In genomic region chr16:23597003-23597756, GRCh38 we compare ENCODE assay signal across 8 cellular contexts. TPM values are rescaled to one million over a fixed set of nuclear protein-coding genes. Genes with fewer than 3 reads are reported as not detected.
DNase-seq lines count a peak whose midpoint lies in the region; ATAC-seq, FAIRE-seq and TF ChIP-seq lines count a peak whose summit lies in the region.

No MANE protein-coding gene starts in this region.

- H3K18ac ChIP-seq in trophoblast cell (ENCODE audit: low read length) = no peak overlapping the region

- peak overlapping the region; percentile 75 for H4K91ac ChIP-seq in trophoblast cell (ENCODE audit: low read depth, low read length)

- 89% methylated on average over 11 of the region's 11 CpGs for WGBS in HUES64
- WGBS in trophoblast cell (ENCODE audit: extremely low coverage, insufficient coverage, insufficient read length) = no CpG with 5 or more reads among the region's 11 CpGs

- H3K9ac ChIP-seq in HUES64 (ENCODE audit: low read depth, low read length) (no peak overlapping the region), endothelial cell of umbilical vein (replicated peaks; ENCODE audit: extremely low read depth, insufficient read depth, low read length) (no peak overlapping the region), trophoblast cell (ENCODE audit: low read length) (no peak overlapping the region)

- no peaks in the 10 kb centered on the region for H3K9me3 ChIP-seq in HUES64 (ENCODE audit: insufficient read depth, low read depth, low read length)
- H3K9me3 ChIP-seq in SJSA1 (replicated peaks) = no peaks in the 10 kb centered on the region
- no peaks in the 10 kb centered on the region for H3K9me3 ChIP-seq in endothelial cell of umbilical vein (replicated peaks; ENCODE audit: control insufficient read depth, insufficient read depth, low read length)
- H3K9me3 ChIP-seq in trophoblast cell (ENCODE audit: insufficient read depth, low read depth, low read length) = no peaks in the 10 kb centered on the region

- peak in 1 of 2 donors; percentile 9 for TF ChIP-seq CTCF in endothelial cell of umbilical vein (IDR thresholded peaks at IDR 0.05; ENCODE audit: extremely low read depth in 1 of 2, insufficient read depth in 1 of 2, low read depth in 1 of 2, low read length in 2 of 2)

- H3K4me3 ChIP-seq in HUES64 (ENCODE audit: low read length) (no peak overlapping the region), SJSA1 (no peak overlapping the region), endothelial cell of umbilical vein (replicated peaks in 1 of 3; ENCODE audit: insufficient read depth in 1 of 3, low read depth in 1 of 3, low read length in 3 of 3) (no peak overlapping the region), trophoblast cell (ENCODE audit: low read depth, low read length) (no peak overlapping the region)

- H3K27me3 ChIP-seq in HUES64 (ENCODE audit: insufficient read depth, low read length) (no peaks in the 10 kb centered on the region), SJSA1 (replicated peaks) (no peaks in the 10 kb centered on the region), endothelial cell of umbilical vein (ENCODE audit: control insufficient read depth in 2 of 2, insufficient read depth in 2 of 2, low read length in 2 of 2) (no peaks in the 10 kb centered on the region), trophoblast cell (ENCODE audit: insufficient read depth, low read length) (no peaks in the 10 kb centered on the region)

- H4K8ac ChIP-seq in trophoblast cell (ENCODE audit: low read depth, low read length) = peak overlapping the region; percentile 74

- ATAC-seq in GM21423 (IDR thresholded peaks at IDR 0.05; ENCODE audit: unreplicated experiment) = no peak

- DNase-seq in DMS 273 treated with DMSO at 0.1 percent for 48 hours (lab: John Stamatoyannopoulos, UW) (peak; percentile 8), SJSA1 (ENCODE audit: low read depth in 1 of 2, low spot score in 2 of 2) (peak; percentile 14 to 48), endothelial cell of umbilical vein (ENCODE audit: low read depth, low spot score) (peak; percentile 21), trophoblast cell (peak; percentile 28 to 44), epidermal melanocyte (ENCODE audit: insufficient read length, low spot score) (no peak), NCI-H187 (lab: John Stamatoyannopoulos, UW) (no peak)

- no peak overlapping the region for H3K23ac ChIP-seq in trophoblast cell (ENCODE audit: low read length)

- dilution Hi-C loops in endothelial cell of umbilical vein (cut with MboI; ENCODE audit: extremely low pct_ligation_motif_present, low sequenced_read_pairs) = no loop called here

- CTCF ChIA-PET in endothelial cell of umbilical vein (lab: Charles Lee) = interaction anchor here (0.7 to 1.5 kb wide), 13 partner anchors 10 to 93 kb away, joined by 3 to 12 read pairs (median 3); partner anchors contain the start of genes DCTN5, EARS2, PALB2 and UBFD1

- H3K4me1 ChIP-seq in HUES64 (ENCODE audit: insufficient read depth, low read length) (peaks cover 14% of the 10 kb centered on the region), SJSA1 (replicated peaks) (peaks cover 8% of the 10 kb centered on the region; the same call in 1 of the 2 replicates), endothelial cell of umbilical vein (ENCODE audit: control insufficient read depth, extremely low read depth, insufficient read depth, low read length) (peaks cover 7% of the 10 kb centered on the region), trophoblast cell (ENCODE audit: control insufficient read depth in 1 of 2, insufficient read depth in 2 of 2, low read length in 2 of 2) (peaks cover 5 to 10% of the 10 kb centered on the region in 2 experiments)

- peak overlapping the region; percentile 6 for H2AFZ ChIP-seq in endothelial cell of umbilical vein (ENCODE audit: low read depth, low read length)
- no peak overlapping the region for H2AFZ ChIP-seq in trophoblast cell (ENCODE audit: insufficient read depth, low read length, poor library complexity)

- H3K79me2 ChIP-seq in endothelial cell of umbilical vein (ENCODE audit: control insufficient read depth, insufficient read depth, low read length) (peaks cover 36% of the 10 kb centered on the region), trophoblast cell (ENCODE audit: control insufficient read depth, insufficient read depth, low read length, poor library complexity) (peaks cover 12% of the 10 kb centered on the region)

- H3K4me2 ChIP-seq in endothelial cell of umbilical vein (ENCODE audit: insufficient read depth, low read length) (no peak overlapping the region), trophoblast cell (ENCODE audit: low read length) (no peak overlapping the region)

- no peak for TF ChIP-seq POLR2A in endothelial cell of umbilical vein (IDR thresholded peaks at IDR 0.05; ENCODE audit: low read depth, low read length)

- H3K36me3 ChIP-seq in HUES64 (ENCODE audit: insufficient read depth, low read length) = peaks cover 30% of the 10 kb centered on the region
- peaks cover 32% of the 10 kb centered on the region for H3K36me3 ChIP-seq in SJSA1
- H3K36me3 ChIP-seq in endothelial cell of umbilical vein (ENCODE audit: control insufficient read depth in 2 of 2, extremely low read depth in 1 of 2, insufficient read depth in 2 of 2, low read length in 2 of 2) = peaks cover 0 to 6% of the 10 kb centered on the region in 2 experiments
- H3K36me3 ChIP-seq in trophoblast cell (ENCODE audit: control insufficient read depth in 1 of 2, insufficient read depth in 2 of 2, low read length in 2 of 2) = peaks cover 9 to 15% of the 10 kb centered on the region in 2 experiments

- H2BK5ac ChIP-seq in trophoblast cell (ENCODE audit: low read depth, low read length, poor library complexity) = no peak overlapping the region

- POLR2A ChIA-PET in endothelial cell of umbilical vein (lab: Charles Lee) = no interaction called here

- H4K12ac ChIP-seq in trophoblast cell (ENCODE audit: low read depth, low read length) = peak overlapping the region; percentile 47

- peaks cover 4% of the 10 kb centered on the region for H3K79me1 ChIP-seq in trophoblast cell (ENCODE audit: low read length)

- H3K14ac ChIP-seq in trophoblast cell (ENCODE audit: low read length) = no peak overlapping the region

- H2BK12ac ChIP-seq in trophoblast cell (ENCODE audit: low read length) = peak overlapping the region; percentile 18

- no peaks in the 10 kb centered on the region for H3K9me1 ChIP-seq in endothelial cell of umbilical vein (replicated peaks; ENCODE audit: control insufficient read depth, extremely low read depth, insufficient read depth, low read length)

- H2AK5ac ChIP-seq in trophoblast cell (ENCODE audit: low read length) = no peak overlapping the region

- no peak overlapping the region for H3K4ac ChIP-seq in trophoblast cell (ENCODE audit: low read depth, low read length)

- BruUV-seq in endothelial cell of umbilical vein (replicated peaks; lab: Mats Ljungman, UMichigan) = no TSS peak

- H3K27ac ChIP-seq in HUES64 (ENCODE audit: low read depth, low read length) (peak overlapping the region; percentile 57; the same call in 1 of the 2 replicates), SJSA1 (no peak overlapping the region), endothelial cell of umbilical vein (ENCODE audit: insufficient read depth, low read depth, low read length) (no peak overlapping the region), trophoblast cell (ENCODE audit: low read depth, low read length) (no peak overlapping the region)

- intact Hi-C loops in endothelial cell of umbilical vein (cut with micrococcal nuclease) = no loop called here

- no peaks in the 10 kb centered on the region for H4K20me1 ChIP-seq in endothelial cell of umbilical vein (replicated peaks; ENCODE audit: control insufficient read depth, extremely low read depth, insufficient read depth, low read length)

- FAIRE-seq in endothelial cell of umbilical vein (lab: Jason Lieb, UNC) = no peak

- H2BK120ac ChIP-seq in trophoblast cell (ENCODE audit: insufficient read depth, low read length, poor library complexity) = no peak overlapping the region

RNA-seq across cellular contexts. Expression of gene NDUFAB1, which starts 1.1 kb away (rescaled TPM):
- polyA plus RNA-seq in HUES64 (2013, experiment 1 of 2) = 160 TPM
- polyA plus RNA-seq in HUES64 (2013, experiment 2 of 2) = 148 TPM
- 140 and 184 TPM in 2 replicates for total RNA-seq in SJSA1 (2014; rRNA removed; shearing (Covaris generic))
- 109 and 112 TPM in 2 replicates for total RNA-seq in endothelial cell of umbilical vein
- polyA plus RNA-seq in endothelial cell of umbilical vein = 212 and 228 TPM in 2 replicates
- 154 and 163 TPM in 2 replicates for polyA plus RNA-seq in endothelial cell of umbilical vein (2011; cell fraction: cytosol; rRNA removed)
- 53.8 and 66.2 TPM in 2 replicates for polyA plus RNA-seq in endothelial cell of umbilical vein (2011; cell fraction: nucleus; rRNA removed)
- polyA plus RNA-seq in endothelial cell of umbilical vein (2012) = 146 and 192 TPM in 2 replicates
- 34.1 and 38.3 TPM in 2 replicates for polyA minus RNA-seq in endothelial cell of umbilical vein
- polyA minus RNA-seq in endothelial cell of umbilical vein (2011; cell fraction: cytosol; rRNA and poly(A)+ RNA removed) = 83.5 TPM
- polyA minus RNA-seq in endothelial cell of umbilical vein (2011; cell fraction: nucleus; rRNA and poly(A)+ RNA removed) = 10.8 and 11.4 TPM in 2 replicates
- 180 and 185 TPM in 2 replicates for polyA plus RNA-seq in trophoblast cell (2013)

RNA-seq across cellular contexts. Expression of gene UBFD1, which starts 39.7 kb away (rescaled TPM):
- 62.3 TPM for polyA plus RNA-seq in HUES64 (2013, experiment 1 of 2)
- 55.3 TPM for polyA plus RNA-seq in HUES64 (2013, experiment 2 of 2)
- total RNA-seq in SJSA1 (2014; rRNA removed; shearing (Covaris generic)) = 88.0 and 173 TPM in 2 replicates
- 64.8 and 69.9 TPM in 2 replicates for total RNA-seq in endothelial cell of umbilical vein
- 47.4 and 50.0 TPM in 2 replicates for polyA plus RNA-seq in endothelial cell of umbilical vein
- polyA plus RNA-seq in endothelial cell of umbilical vein (2011; cell fraction: cytosol; rRNA removed) = 44.6 and 45.5 TPM in 2 replicates
- polyA plus RNA-seq in endothelial cell of umbilical vein (2011; cell fraction: nucleus; rRNA removed) = 69.0 and 89.8 TPM in 2 replicates
- 38.3 and 39.9 TPM in 2 replicates for polyA plus RNA-seq in endothelial cell of umbilical vein (2012)
- polyA minus RNA-seq in endothelial cell of umbilical vein = 49.9 and 55.4 TPM in 2 replicates
- polyA minus RNA-seq in endothelial cell of umbilical vein (2011; cell fraction: cytosol; rRNA and poly(A)+ RNA removed) = 24.6 TPM
- polyA minus RNA-seq in endothelial cell of umbilical vein (2011; cell fraction: nucleus; rRNA and poly(A)+ RNA removed) = 62.5 and 77.7 TPM in 2 replicates
- 42.7 and 45.0 TPM in 2 replicates for polyA plus RNA-seq in trophoblast cell (2013)

RNA-seq across cellular contexts. Expression of gene EARS2, which starts 40.0 kb away (rescaled TPM):
- 34.3 TPM for polyA plus RNA-seq in HUES64 (2013, experiment 1 of 2)
- 32.1 TPM for polyA plus RNA-seq in HUES64 (2013, experiment 2 of 2)
- 48.4 and 51.2 TPM in 2 replicates for total RNA-seq in SJSA1 (2014; rRNA removed; shearing (Covaris generic))
- 10.9 and 14.7 TPM in 2 replicates for total RNA-seq in endothelial cell of umbilical vein
- 21.6 and 32.1 TPM in 2 replicates for polyA plus RNA-seq in endothelial cell of umbilical vein
- 11.7 and 18.4 TPM in 2 replicates for polyA plus RNA-seq in endothelial cell of umbilical vein (2011; cell fraction: cytosol; rRNA removed)
- polyA plus RNA-seq in endothelial cell of umbilical vein (2011; cell fraction: nucleus; rRNA removed) = 19.7 and 20.9 TPM in 2 replicates
- 14.5 and 14.9 TPM in 2 replicates for polyA plus RNA-seq in endothelial cell of umbilical vein (2012)
- polyA minus RNA-seq in endothelial cell of umbilical vein = 48.6 and 55.3 TPM in 2 replicates
- polyA minus RNA-seq in endothelial cell of umbilical vein (2011; cell fraction: cytosol; rRNA and poly(A)+ RNA removed) = 30.0 TPM
- polyA minus RNA-seq in endothelial cell of umbilical vein (2011; cell fraction: nucleus; rRNA and poly(A)+ RNA removed) = 29.8 and 30.9 TPM in 2 replicates
- polyA plus RNA-seq in trophoblast cell (2013) = 8.0 and 9.3 TPM in 2 replicates

RNA-seq across cellular contexts. Expression of gene PALB2, which starts 43.9 kb away (rescaled TPM):
- polyA plus RNA-seq in HUES64 (2013, experiment 1 of 2) = 22.7 TPM
- polyA plus RNA-seq in HUES64 (2013, experiment 2 of 2) = 22.4 TPM
- 9.7 and 12.4 TPM in 2 replicates for total RNA-seq in SJSA1 (2014; rRNA removed; shearing (Covaris generic))
- total RNA-seq in endothelial cell of umbilical vein = 11.8 and 15.6 TPM in 2 replicates
- 4.1 and 5.1 TPM in 2 replicates for polyA plus RNA-seq in endothelial cell of umbilical vein
- polyA plus RNA-seq in endothelial cell of umbilical vein (2011; cell fraction: cytosol; rRNA removed) = 4.2 and 4.7 TPM in 2 replicates
- 7.9 and 8.7 TPM in 2 replicates for polyA plus RNA-seq in endothelial cell of umbilical vein (2011; cell fraction: nucleus; rRNA removed)
- polyA plus RNA-seq in endothelial cell of umbilical vein (2012) = 6.8 and 9.7 TPM in 2 replicates
- 8.2 and 10.7 TPM in 2 replicates for polyA minus RNA-seq in endothelial cell of umbilical vein
- 15.3 TPM for polyA minus RNA-seq in endothelial cell of umbilical vein (2011; cell fraction: cytosol; rRNA and poly(A)+ RNA removed)
- polyA minus RNA-seq in endothelial cell of umbilical vein (2011; cell fraction: nucleus; rRNA and poly(A)+ RNA removed) = 8.6 and 12.0 TPM in 2 replicates
- polyA plus RNA-seq in trophoblast cell (2013) = 13.6 and 14.1 TPM in 2 replicates

RNA-seq across cellular contexts. Expression of gene DCTN5, which starts 44.1 kb away (rescaled TPM):
- polyA plus RNA-seq in HUES64 (2013, experiment 1 of 2) = 57.4 TPM
- 48.9 TPM for polyA plus RNA-seq in HUES64 (2013, experiment 2 of 2)
- 22.4 and 57.8 TPM in 2 replicates for total RNA-seq in SJSA1 (2014; rRNA removed; shearing (Covaris generic))
- 80.8 and 83.5 TPM in 2 replicates for total RNA-seq in endothelial cell of umbilical vein
- polyA plus RNA-seq in endothelial cell of umbilical vein = 39.6 and 51.6 TPM in 2 replicates
- 53.6 and 62.0 TPM in 2 replicates for polyA plus RNA-seq in endothelial cell of umbilical vein (2011; cell fraction: cytosol; rRNA removed)
- polyA plus RNA-seq in endothelial cell of umbilical vein (2011; cell fraction: nucleus; rRNA removed) = 75.5 and 91.5 TPM in 2 replicates
- 97.2 and 113 TPM in 2 replicates for polyA plus RNA-seq in endothelial cell of umbilical vein (2012)
- polyA minus RNA-seq in endothelial cell of umbilical vein = 142 and 180 TPM in 2 replicates
- polyA minus RNA-seq in endothelial cell of umbilical vein (2011; cell fraction: cytosol; rRNA and poly(A)+ RNA removed) = 22.7 TPM
- polyA minus RNA-seq in endothelial cell of umbilical vein (2011; cell fraction: nucleus; rRNA and poly(A)+ RNA removed) = 34.3 and 51.5 TPM in 2 replicates
- 58.4 and 61.3 TPM in 2 replicates for polyA plus RNA-seq in trophoblast cell (2013)

Comparison
In these comparisons a context has a peak if more than half of its experiments do, and no peak if none do; other contexts are left out.
1. DNase-seq: peak in DMS 273 treated with DMSO at 0.1 percent for 48 hours (single experiment), SJSA1 (2 of 2), endothelial cell of umbilical vein (single experiment) and trophoblast cell (2 of 2); none in epidermal melanocyte (single experiment) and NCI-H187 (0 of 2).